8 cellular contexts compared by ENCODE assay signal in the genomic region with DNA sequence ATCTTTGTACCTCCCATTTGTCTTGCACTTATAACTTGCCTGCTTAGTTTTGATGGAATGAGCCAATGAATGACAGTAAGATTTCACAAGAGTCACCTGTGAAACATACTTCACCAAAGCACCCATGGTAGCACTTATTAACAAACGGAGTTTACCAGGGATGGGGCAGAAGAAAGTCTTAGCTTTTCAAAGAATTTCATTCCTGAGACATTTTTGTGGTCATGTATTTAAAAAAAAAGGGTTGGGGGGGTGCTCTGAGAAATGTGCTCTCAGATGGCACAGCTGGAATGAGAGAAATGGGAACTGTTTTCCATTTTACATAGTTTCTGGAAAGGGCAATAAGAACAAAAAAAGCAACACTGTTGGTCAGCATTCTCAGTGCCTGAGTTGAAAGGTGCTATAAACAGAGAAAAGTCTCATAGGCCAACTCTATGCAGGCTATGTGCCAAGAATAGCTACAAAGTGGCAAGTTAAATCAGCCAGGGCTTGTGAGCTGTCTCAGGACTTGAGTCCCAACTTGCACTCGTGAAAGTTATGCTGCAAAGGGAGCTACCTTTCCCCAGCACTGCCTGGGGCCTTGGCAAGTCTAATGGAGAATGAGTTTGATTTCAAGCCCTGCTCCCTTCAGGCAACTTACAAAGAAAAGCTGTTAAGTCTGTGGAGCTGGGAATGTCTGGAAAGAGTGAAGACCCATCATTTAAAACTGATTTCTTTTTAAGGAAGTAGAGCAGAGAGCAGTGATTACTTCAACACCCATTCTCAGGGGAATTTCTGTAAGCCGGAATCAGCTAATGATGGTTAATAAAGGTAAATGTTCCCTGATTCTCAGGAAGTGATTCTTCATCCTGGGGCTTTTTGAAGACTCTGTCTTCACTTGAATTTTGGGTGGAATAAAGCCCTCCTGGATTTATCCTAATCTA.
DNase-seq lines count a peak whose midpoint lies in the region; ATAC-seq and TF ChIP-seq lines count a peak whose summit lies in the region.

No MANE protein-coding gene starts in this region.

- H3K27ac ChIP-seq in caudate nucleus (ENCODE audit: low read depth, low read length) (peak overlapping the region; percentile 61), psoas muscle (peak overlapping the region; percentile 67), WERI-Rb-1 (no peak overlapping the region)

- H3K36me3 ChIP-seq in psoas muscle (ENCODE audit: insufficient read depth in 1 of 2, low read depth in 1 of 2), result no peaks in the 10 kb centered on the region
- H3K36me3 ChIP-seq in WERI-Rb-1, result no peaks in the 10 kb centered on the region

- H3K4me3 ChIP-seq in psoas muscle (no peak overlapping the region), WERI-Rb-1 (ENCODE audit: low read depth, low read length) (no peak overlapping the region)

- H3K4me1 ChIP-seq in psoas muscle, result peaks cover 44% of the 10 kb centered on the region

- ATAC-seq in GM18505 (IDR thresholded peaks at IDR 0.05; ENCODE audit: unreplicated experiment) (peak; percentile 81), HG03103 (IDR thresholded peaks at IDR 0.05; ENCODE audit: low read depth, unreplicated experiment) (peak; percentile 73), psoas muscle (peak; percentile 56 to 90 (median 86))

- WGBS in psoas muscle, 3 donors, result 29 to 48% (median 31%) methylated on average over 3 of the region's 3 CpGs

- TF ChIP-seq POLR2A in GM18505 (IDR thresholded peaks at IDR 0.05; ENCODE audit: borderline replicate concordance, extremely low read depth, insufficient read depth, insufficient read length), result no peak

- TF ChIP-seq CTCF in psoas muscle (IDR thresholded peaks at IDR 0.05) (no peak), WERI-Rb-1 (IDR thresholded peaks at IDR 0.05; ENCODE audit: low read depth, low read length) (no peak)

- peak in 2 of 61 donors; percentile 30 to 41 for DNase-seq in caudate nucleus (lab: John Stamatoyannopoulos, UW)
- DNase-seq in psoas muscle, result no peak
- no peak for DNase-seq in NCI-H526 treated with DMSO at 0.1 percent for 48 hours (lab: John Stamatoyannopoulos, UW)
- no peak for DNase-seq in DMS114 treated with DMSO at 0.1 percent for 48 hours (lab: John Stamatoyannopoulos, UW; ENCODE audit: unreplicated experiment)
- DNase-seq in WERI-Rb-1, result no peak
- DNase-seq in GDM1 (lab: John Stamatoyannopoulos, UW), result no peak

- H3K9me3 ChIP-seq in psoas muscle (no peaks in the 10 kb centered on the region), WERI-Rb-1 (ENCODE audit: severe bottlenecking) (no peaks in the 10 kb centered on the region)

- H3K27me3 ChIP-seq in psoas muscle (ENCODE audit: insufficient read depth in 3 of 3, low read length in 2 of 3) (no peaks in the 10 kb centered on the region), WERI-Rb-1 (ENCODE audit: insufficient read depth, low read depth, severe bottlenecking) (no peaks in the 10 kb centered on the region)

- intact Hi-C loops in psoas muscle (cut with DNase I), result no loop called here
